In genomic region chr5:13985736-13986418, GRCh38 we compare ENCODE assay signal across 11 cellular contexts. TPM values are rescaled to one million over a fixed set of nuclear protein-coding genes. Genes with fewer than 3 reads are reported as not detected.
A peak's percentile ranks its signal among the peaks of the same experiment; 100 is the strongest.
DNase-seq lines count a peak whose midpoint lies in the region; ATAC-seq, FAIRE-seq and TF ChIP-seq lines count a peak whose summit lies in the region.
"Had no signal": no experiment of that assay in that cellular context is flagged by ENCODE, and none has a peak within 500 bp of the region (broad histone marks: within the 10 kb centered on the region; RNA-seq: fewer than 3 reads in every experiment).

No MANE protein-coding gene starts in this region.

- POLR2A ChIA-PET in Panc1 (lab: Charles Lee) (interaction anchor here (0.5 to 1.6 kb wide), 4 partner anchors 14 to 204 kb away, joined by 3 to 9 read pairs (median 4); no protein-coding TSS in a partner anchor), endothelial cell of umbilical vein (lab: Charles Lee) (interaction anchor here (0.7 kb wide), 1 partner anchor 171 kb away, joined by 3 read pairs; no protein-coding TSS in a partner anchor)

- no peak overlapping the region for H2BK120ac ChIP-seq in neuronal stem cell (ENCODE audit: low read depth, low read length)

- no peaks in the 10 kb centered on the region for H3K79me2 ChIP-seq in endothelial cell of umbilical vein (ENCODE audit: control insufficient read depth, insufficient read depth, low read length)

- ATAC-seq in Panc1 (peak; percentile 90), GM19351 (IDR thresholded peaks at IDR 0.05; ENCODE audit: unreplicated experiment) (no peak), HG03439 (IDR thresholded peaks at IDR 0.05; ENCODE audit: unreplicated experiment) (no peak)
- ATAC-seq: activated CD4-positive, CD25-positive, alpha-beta regulatory T cell treated with anti-CD3 and anti-CD28 coated beads, Interleukin-2, amount 50 U/mL, for 24 hours had no signal

- peak; percentile 99 for DNase-seq in EL
- DNase-seq in Panc1 (ENCODE audit: low read depth, low spot score), result peak; percentile 84
- peak; percentile 92 for DNase-seq in endothelial cell of umbilical vein (ENCODE audit: low read depth, low spot score)
- DNase-seq in neuronal stem cell (ENCODE audit: low spot score), result no peak
- DNase-seq in activated naive CD4-positive, alpha-beta T cell treated with Interleukin-2 at 50 U/mL for 16 hours, result no peak
- no peak for DNase-seq in NCI-H1092 treated with DMSO at 0.1 percent for 48 hours (lab: John Stamatoyannopoulos, UW)
- DNase-seq: activated naive CD8-positive, alpha-beta T cell treated with anti-CD3 and anti-CD28 coated beads, Interleukin-2, amount 10 ng/mL, durations not matched to agents 7 days and 5 days had no signal

- no peaks in the 10 kb centered on the region for H3K9me3 ChIP-seq in Panc1 (ENCODE audit: control insufficient read depth, insufficient read depth, low read depth, low read length)
- H3K9me3 ChIP-seq in endothelial cell of umbilical vein (replicated peaks; ENCODE audit: control insufficient read depth, insufficient read depth, low read length), result no peaks in the 10 kb centered on the region
- no peaks in the 10 kb centered on the region for H3K9me3 ChIP-seq in neuronal stem cell (replicated peaks in 1 of 2; ENCODE audit: control insufficient read depth in 2 of 2, insufficient read depth in 1 of 2, low read depth in 1 of 2, low read length in 2 of 2)

- H3K27me3 ChIP-seq in Panc1 (ENCODE audit: control insufficient read depth, insufficient read depth, low read length) (no peaks in the 10 kb centered on the region), endothelial cell of umbilical vein (ENCODE audit: control insufficient read depth in 2 of 2, insufficient read depth in 2 of 2, low read length in 2 of 2) (no peaks in the 10 kb centered on the region), neuronal stem cell (ENCODE audit: control insufficient read depth in 3 of 3, insufficient read depth in 3 of 3, low read depth in 1 of 3, low read length in 3 of 3) (no peaks in the 10 kb centered on the region)

- H3K79me1 ChIP-seq in neuronal stem cell (ENCODE audit: low read depth, low read length), result no peaks in the 10 kb centered on the region

- no CpG with 5 or more reads among the region's 12 CpGs for WGBS in neuronal stem cell (ENCODE audit: extremely low coverage in 2 of 2, insufficient read length in 2 of 2, insufficient replicate concordance in 1 of 2), 2 donors

- peak overlapping the region; percentile 67 for H2AFZ ChIP-seq in endothelial cell of umbilical vein (ENCODE audit: low read depth, low read length)
- no peak overlapping the region for H2AFZ ChIP-seq in neuronal stem cell (ENCODE audit: low read length)

- BruUV-seq in Panc1 (replicated peaks; lab: Mats Ljungman, UMichigan) (no TSS peak), endothelial cell of umbilical vein (replicated peaks; lab: Mats Ljungman, UMichigan) (TSS peak; percentile 89)

- H3K9me1 ChIP-seq in endothelial cell of umbilical vein (replicated peaks; ENCODE audit: control insufficient read depth, extremely low read depth, insufficient read depth, low read length), result no peaks in the 10 kb centered on the region

- H4K8ac ChIP-seq in neuronal stem cell (ENCODE audit: low read depth, low read length), result no peak overlapping the region

- H3K14ac ChIP-seq in neuronal stem cell (ENCODE audit: low read length), result no peak overlapping the region

- intact Hi-C loops in Panc1 (cut with micrococcal nuclease; ENCODE audit: unreplicated experiment), result loop anchor here (5.0 to 10.0 kb wide), 3 partner anchors 121 to 289 kb away; no protein-coding TSS in a partner anchor
- intact Hi-C loops in endothelial cell of umbilical vein (cut with micrococcal nuclease), result loop anchor here (1.0 to 10.0 kb wide), 5 partner anchors 50 to 1029 kb away; no protein-coding TSS in a partner anchor

- CTCF ChIA-PET in Panc1 (lab: Charles Lee), result interaction anchor here (0.6 to 1.1 kb wide), 2 partner anchors 21 to 120 kb away, joined by 3 to 10 read pairs; no protein-coding TSS in a partner anchor
- CTCF ChIA-PET in endothelial cell of umbilical vein (lab: Charles Lee), result interaction anchor here (0.9 to 3.7 kb wide), 7 partner anchors 119 to 663 kb away, joined by 3 to 17 read pairs (median 4); partner anchors contain the start of gene TRIO

- no peak overlapping the region for H3K4ac ChIP-seq in neuronal stem cell (ENCODE audit: low read length)

- no peak overlapping the region for H2BK12ac ChIP-seq in neuronal stem cell (ENCODE audit: low read length)

- TF ChIP-seq CTCF in Panc1 (IDR thresholded peaks at IDR 0.05), result no peak
- no peak for TF ChIP-seq CTCF in endothelial cell of umbilical vein (IDR thresholded peaks at IDR 0.05; ENCODE audit: extremely low read depth in 1 of 2, insufficient read depth in 1 of 2, low read depth in 1 of 2, low read length in 2 of 2)

- no peak overlapping the region for H2AK5ac ChIP-seq in neuronal stem cell (ENCODE audit: low read depth, low read length)

- no peak for TF ChIP-seq POLR2A in endothelial cell of umbilical vein (IDR thresholded peaks at IDR 0.05; ENCODE audit: low read depth, low read length)

- no peak overlapping the region for H3K18ac ChIP-seq in neuronal stem cell (ENCODE audit: low read length)

- in situ Hi-C loops in Panc1 (cut with HindIII; ENCODE audit: low pct_unique_long_range_greater_than_20kb, low sequenced_read_pairs), result loop anchor here (25.0 kb wide), 1 partner anchor 126 kb away; no protein-coding TSS in a partner anchor

- H3K27ac ChIP-seq in Panc1 (ENCODE audit: low read length) (peak overlapping the region; percentile 98), endothelial cell of umbilical vein (ENCODE audit: insufficient read depth, low read depth, low read length) (peak overlapping the region; percentile 81), neuronal stem cell (replicated peaks; ENCODE audit: low read length) (no peak overlapping the region)

- H3K4me2 ChIP-seq in endothelial cell of umbilical vein (ENCODE audit: insufficient read depth, low read length) (peak overlapping the region; percentile 79), neuronal stem cell (ENCODE audit: insufficient read depth, low read length, poor library complexity, severe bottlenecking) (no peak overlapping the region)

- H3K23ac ChIP-seq in neuronal stem cell (ENCODE audit: low read depth, low read length, poor library complexity), result no peak overlapping the region

- H3K4me1 ChIP-seq in Panc1 (ENCODE audit: control insufficient read depth, insufficient read depth, low read length) (peaks cover 64% of the 10 kb centered on the region), endothelial cell of umbilical vein (ENCODE audit: control insufficient read depth, extremely low read depth, insufficient read depth, low read length) (peaks cover 16% of the 10 kb centered on the region), neuronal stem cell (ENCODE audit: control insufficient read depth in 2 of 2, insufficient read depth in 1 of 2, low read depth in 1 of 2, low read length in 2 of 2) (no peaks in the 10 kb centered on the region)

- no peaks in the 10 kb centered on the region for H4K20me1 ChIP-seq in endothelial cell of umbilical vein (replicated peaks; ENCODE audit: control insufficient read depth, extremely low read depth, insufficient read depth, low read length)

- no peak overlapping the region for H4K91ac ChIP-seq in neuronal stem cell (ENCODE audit: low read depth, low read length, poor library complexity)

- peak overlapping the region; percentile 22 to 37 for H3K4me3 ChIP-seq in Panc1 (ENCODE audit: low read depth in 2 of 2, low read length in 2 of 2)
- peak overlapping the region in 2 of 3 experiments; percentile 16 to 62 for H3K4me3 ChIP-seq in endothelial cell of umbilical vein (replicated peaks in 1 of 3; ENCODE audit: insufficient read depth in 1 of 3, low read depth in 1 of 3, low read length in 3 of 3)
- H3K4me3 ChIP-seq in neuronal stem cell (ENCODE audit: low read length in 2 of 2), result no peak overlapping the region

- H3K9ac ChIP-seq in endothelial cell of umbilical vein (replicated peaks; ENCODE audit: extremely low read depth, insufficient read depth, low read length) (peak overlapping the region; percentile 72), neuronal stem cell (ENCODE audit: low read depth, low read length, poor library complexity) (no peak overlapping the region)

- dilution Hi-C loops in endothelial cell of umbilical vein (cut with MboI; ENCODE audit: extremely low pct_ligation_motif_present, low sequenced_read_pairs), result loop anchor here (25.0 kb wide), 2 partner anchors 126 to 301 kb away; no protein-coding TSS in a partner anchor

- H2BK15ac ChIP-seq in neuronal stem cell (ENCODE audit: low read length), result no peak overlapping the region

- H3K36me3 ChIP-seq in Panc1 (ENCODE audit: control insufficient read depth, insufficient read depth, low read length) (no peaks in the 10 kb centered on the region), endothelial cell of umbilical vein (ENCODE audit: control insufficient read depth in 2 of 2, extremely low read depth in 1 of 2, insufficient read depth in 2 of 2, low read length in 2 of 2) (no peaks in the 10 kb centered on the region), neuronal stem cell (replicated peaks in 1 of 2; ENCODE audit: control insufficient read depth in 2 of 2, insufficient read depth in 2 of 2, low read length in 2 of 2) (no peaks in the 10 kb centered on the region)

- peak; percentile 99 for FAIRE-seq in endothelial cell of umbilical vein (lab: Jason Lieb, UNC)
- FAIRE-seq: GM19239 had no signal

- H2BK5ac ChIP-seq in neuronal stem cell (ENCODE audit: low read length), result peak overlapping the region; percentile 22

TF ChIP-seq in endothelial cell of umbilical vein, 7 proteins besides CTCF, POLR2A, EP300 and RAD21 (continues in another document):
- TF ChIP-seq POLR2AphosphoS5 (IDR thresholded peaks at IDR 0.05; ENCODE audit: insufficient read depth, low read depth, low read length) (peak; percentile 89), MYC (IDR thresholded peaks at IDR 0.05; ENCODE audit: low read depth, low read length) (no peak), MAX (IDR thresholded peaks at IDR 0.05; ENCODE audit: insufficient read depth, insufficient read length) (no peak), FOS (IDR thresholded peaks at IDR 0.05; ENCODE audit: borderline replicate concordance, insufficient read depth, low read length) (peak; percentile 67)

RNA-seq across cellular contexts. Expression of gene DNAH5, which starts 41.4 kb away (rescaled TPM):
- total RNA-seq in Panc1 (2021; ENCODE audit: unreplicated experiment) (8.0 TPM), endothelial cell of umbilical vein (0.35 and 1.7 TPM in 2 replicates)
- 2.4 TPM for polyA plus RNA-seq in Panc1 (2012; ENCODE audit: insufficient read length)
- polyA plus RNA-seq in endothelial cell of umbilical vein, result 0.21 and 0.23 TPM in 2 replicates
- polyA plus RNA-seq in endothelial cell of umbilical vein (2011; cell fraction: cytosol; rRNA removed), result 0.40 and 0.49 TPM in 2 replicates
- 0.57 and 0.71 TPM in 2 replicates for polyA plus RNA-seq in endothelial cell of umbilical vein (2011; cell fraction: nucleus; rRNA removed)
- 0.65 and 0.87 TPM in 2 replicates for polyA plus RNA-seq in endothelial cell of umbilical vein (2012)
- polyA minus RNA-seq in endothelial cell of umbilical vein, result 0.36 and 1.8 TPM in 2 replicates
- polyA minus RNA-seq in endothelial cell of umbilical vein (2011; cell fraction: cytosol; rRNA and poly(A)+ RNA removed), result 0.72 TPM
- polyA minus RNA-seq in endothelial cell of umbilical vein (2011; cell fraction: nucleus; rRNA and poly(A)+ RNA removed), result 1.2 and 1.5 TPM in 2 replicates
- 0.84 TPM for polyA plus RNA-seq in neuronal stem cell (2013, experiment 1 of 2)
- 0.83 TPM for polyA plus RNA-seq in neuronal stem cell (2013, experiment 2 of 2)
- total RNA-seq: activated naive CD8-positive, alpha-beta T cell treated with anti-CD3 and anti-CD28 coated beads, Interleukin-2, amount 10 ng/mL, durations not matched to agents 7 days and 5 days had no signal

Comparison
In these comparisons a context has a peak if more than half of its experiments do, and no peak if none do; other contexts are left out.
1. DNase-seq: peak in EL (single experiment), Panc1 (single experiment) and endothelial cell of umbilical vein (single experiment); none in neuronal stem cell (single experiment), activated naive CD4-positive, alpha-beta T cell treated with Interleukin-2 at 50 U/mL for 16 hours (single experiment) and NCI-H1092 treated with DMSO at 0.1 percent for 48 hours (single experiment).
2. H3K4me3 ChIP-seq: peak in Panc1 (2 of 2) and endothelial cell of umbilical vein (2 of 3); none in neuronal stem cell (0 of 2).